14 cellular contexts compared by ENCODE assay signal in genomic region chr16:20459227-20459626, GRCh38. TPM values are rescaled to one million over a fixed set of nuclear protein-coding genes. Genes with fewer than 3 reads are reported as not detected.
"Had no signal": no experiment of that assay in that cellular context is flagged by ENCODE, and none has a peak within 500 bp of the region (broad histone marks: within the 10 kb centered on the region; RNA-seq: fewer than 3 reads in every experiment).

No MANE protein-coding gene starts in this region.

RNA-seq across cellular contexts. Expression of gene ACSM2A, which starts 7.9 kb away (rescaled TPM):
- total RNA-seq: activated B cell treated with CpG ODN at 0.5 μM for 24 hours; activated CD4-positive, alpha-beta memory T cell treated with anti-CD3 and anti-CD28 coated beads for 36 hours; activated CD4-positive, alpha-beta memory T cell treated with anti-CD3 and anti-CD28 coated beads, Interleukin-2, amount 10 ng/mL, durations not matched to agents 7 days and 5 days; activated CD4-positive, alpha-beta T cell treated with anti-CD3 and anti-CD28 coated beads, Interleukin-2, amount 10 ng/mL, durations not matched to agents 24 days and 14 days; activated CD4-positive, alpha-beta T cell treated with anti-CD3 and anti-CD28 coated beads, Interleukin-2, amount 10 ng/mL, durations not matched to agents 7 days and 5 days; activated CD8-positive, alpha-beta memory T cell treated with anti-CD3 and anti-CD28 coated beads for 36 hours; activated CD8-positive, alpha-beta T cell treated with anti-CD3 and anti-CD28 coated beads for 36 hours; activated CD8-positive, alpha-beta T cell treated with anti-CD3 and anti-CD28 coated beads, Interleukin-2, amount 10 ng/mL, durations not matched to agents 7 days and 5 days; T-helper 1 cell treated with Interleukin-12 subunit alpha and Interleukin-12 subunit beta and Interleukin-4 antibody, amounts not matched to agents 30 ng/mL and 1 ng/mL, for 36 hours; T-helper 17 cell; T-helper 2 cell treated with Interferon-gamma antibody and Interleukin-4, amounts not matched to agents 100 ng/mL and 5 ng/mL, for 36 hours; WTC11 had no signal

RNA-seq across cellular contexts. Expression of gene ACSM5, which starts 49.9 kb away (rescaled TPM):
- total RNA-seq: activated B cell treated with CpG ODN at 0.5 μM for 24 hours; activated CD4-positive, alpha-beta memory T cell treated with anti-CD3 and anti-CD28 coated beads for 36 hours; activated CD4-positive, alpha-beta memory T cell treated with anti-CD3 and anti-CD28 coated beads, Interleukin-2, amount 10 ng/mL, durations not matched to agents 7 days and 5 days; activated CD4-positive, alpha-beta T cell treated with anti-CD3 and anti-CD28 coated beads for 36 hours; activated CD4-positive, alpha-beta T cell treated with anti-CD3 and anti-CD28 coated beads, Interleukin-2, amount 10 ng/mL, durations not matched to agents 24 days and 14 days; activated CD4-positive, alpha-beta T cell treated with anti-CD3 and anti-CD28 coated beads, Interleukin-2, amount 10 ng/mL, durations not matched to agents 7 days and 5 days; activated CD8-positive, alpha-beta memory T cell treated with anti-CD3 and anti-CD28 coated beads for 36 hours; activated CD8-positive, alpha-beta memory T cell treated with anti-CD3 and anti-CD28 coated beads, Interleukin-2, amount 10 ng/mL, durations not matched to agents 7 days and 5 days; activated CD8-positive, alpha-beta T cell treated with anti-CD3 and anti-CD28 coated beads for 36 hours; activated CD8-positive, alpha-beta T cell treated with anti-CD3 and anti-CD28 coated beads, Interleukin-2, amount 10 ng/mL, durations not matched to agents 7 days and 5 days; T-helper 1 cell treated with Interleukin-12 subunit alpha and Interleukin-12 subunit beta and Interleukin-4 antibody, amounts not matched to agents 30 ng/mL and 1 ng/mL, for 36 hours; T-helper 17 cell; T-helper 2 cell treated with Interferon-gamma antibody and Interleukin-4, amounts not matched to agents 100 ng/mL and 5 ng/mL, for 36 hours had no signal

RNA-seq across cellular contexts. Expression of gene PDILT, which starts 54.7 kb away (rescaled TPM):
- total RNA-seq: activated B cell treated with CpG ODN at 0.5 μM for 24 hours; activated CD4-positive, alpha-beta memory T cell treated with anti-CD3 and anti-CD28 coated beads for 36 hours; activated CD4-positive, alpha-beta memory T cell treated with anti-CD3 and anti-CD28 coated beads, Interleukin-2, amount 10 ng/mL, durations not matched to agents 7 days and 5 days; activated CD4-positive, alpha-beta T cell treated with anti-CD3 and anti-CD28 coated beads for 36 hours; activated CD4-positive, alpha-beta T cell treated with anti-CD3 and anti-CD28 coated beads, Interleukin-2, amount 10 ng/mL, durations not matched to agents 24 days and 14 days; activated CD4-positive, alpha-beta T cell treated with anti-CD3 and anti-CD28 coated beads, Interleukin-2, amount 10 ng/mL, durations not matched to agents 7 days and 5 days; activated CD8-positive, alpha-beta memory T cell treated with anti-CD3 and anti-CD28 coated beads for 36 hours; activated CD8-positive, alpha-beta memory T cell treated with anti-CD3 and anti-CD28 coated beads, Interleukin-2, amount 10 ng/mL, durations not matched to agents 7 days and 5 days; activated CD8-positive, alpha-beta T cell treated with anti-CD3 and anti-CD28 coated beads for 36 hours; activated CD8-positive, alpha-beta T cell treated with anti-CD3 and anti-CD28 coated beads, Interleukin-2, amount 10 ng/mL, durations not matched to agents 7 days and 5 days; T-helper 1 cell treated with Interleukin-12 subunit alpha and Interleukin-12 subunit beta and Interleukin-4 antibody, amounts not matched to agents 30 ng/mL and 1 ng/mL, for 36 hours; T-helper 17 cell; T-helper 2 cell treated with Interferon-gamma antibody and Interleukin-4, amounts not matched to agents 100 ng/mL and 5 ng/mL, for 36 hours; WTC11 had no signal
